ENCODE assay signal across 37 cellular contexts in genomic region chr14:104527857-104528459, GRCh38. TPM values are rescaled to one million over a fixed set of nuclear protein-coding genes. Genes with fewer than 3 reads are reported as not detected.
"Had no signal": no experiment of that assay in that cellular context is flagged by ENCODE, and none has a peak within 500 bp of the region (broad histone marks: within the 10 kb centered on the region; RNA-seq: fewer than 3 reads in every experiment).

No MANE protein-coding gene starts in this region.

- H3K27ac Mint-ChIP-seq: activated B cell treated with CpG ODN at 0.5 μM for 24 hours; activated CD4-positive, alpha-beta memory T cell treated with anti-CD3 and anti-CD28 coated beads for 36 hours; activated CD4-positive, alpha-beta T cell treated with anti-CD3 and anti-CD28 coated beads, Interleukin-2, amount 10 ng/mL, durations not matched to agents 24 days and 14 days; activated CD8-positive, alpha-beta T cell treated with anti-CD3 and anti-CD28 coated beads for 36 hours; activated naive CD8-positive, alpha-beta T cell; activated naive CD8-positive, alpha-beta T cell treated with anti-CD3 and anti-CD28 coated beads, Interleukin-2, amount 10 ng/mL, durations not matched to agents 7 days and 5 days; activated naive CD8-positive, alpha-beta T cell treated with anti-CD3 and anti-CD28 coated beads, Interleukin-2, amount 50 U/mL, for 24 hours; activated T-cell treated with anti-CD3 and anti-CD28 coated beads, Interleukin-2, amount 50 U/mL, for 72 hours; activated T-helper 1 cell treated with anti-CD3 and anti-CD28 coated beads, Interleukin-12 subunit alpha, Interleukin-12 subunit beta, Interleukin-2, Interleukin-4 antibody, amounts not matched to agents 30 ng/mL and 10 ng/mL and 1 ng/mL, durations not matched to agents 14 hours and 24 hours and 36 hours; activated T-helper 17 cell treated with anti-CD3 and anti-CD28 coated beads, Interleukin-2, amount 50 U/mL, for 72 hours; T-helper 1 cell treated with Interleukin-12 subunit alpha and Interleukin-12 subunit beta and Interleukin-4 antibody, amounts not matched to agents 30 μg/mL and 1 μg/mL, for 36 hours; T-helper 2 cell treated with Interferon-gamma antibody and Interleukin-4, amounts not matched to agents 5 μg/mL and 100 μg/mL, for 36 hours had no signal

- H3K36me3 Mint-ChIP-seq: activated CD4-positive, alpha-beta memory T cell treated with anti-CD3 and anti-CD28 coated beads for 36 hours had no signal

- H3K9me3 ChIP-seq: body of pancreas had no signal

- H3K4me3 Mint-ChIP-seq: activated B cell treated with CpG ODN at 0.5 μM for 24 hours; activated CD4-positive, alpha-beta memory T cell treated with anti-CD3 and anti-CD28 coated beads for 36 hours; activated CD4-positive, alpha-beta T cell treated with anti-CD3 and anti-CD28 coated beads, Interleukin-2, amount 10 ng/mL, durations not matched to agents 24 days and 14 days; activated CD8-positive, alpha-beta T cell treated with anti-CD3 and anti-CD28 coated beads for 36 hours; activated naive CD8-positive, alpha-beta T cell; activated naive CD8-positive, alpha-beta T cell treated with anti-CD3 and anti-CD28 coated beads, Interleukin-2, amount 10 ng/mL, durations not matched to agents 7 days and 5 days; activated naive CD8-positive, alpha-beta T cell treated with anti-CD3 and anti-CD28 coated beads, Interleukin-2, amount 50 U/mL, for 24 hours; activated T-cell treated with anti-CD3 and anti-CD28 coated beads, Interleukin-2, amount 50 U/mL, for 4 hours; activated T-cell treated with anti-CD3 and anti-CD28 coated beads, Interleukin-2, amount 50 U/mL, for 72 hours; activated T-helper 1 cell treated with anti-CD3 and anti-CD28 coated beads, Interleukin-12 subunit alpha, Interleukin-12 subunit beta, Interleukin-2, Interleukin-4 antibody, amounts not matched to agents 30 ng/mL and 10 ng/mL and 1 ng/mL, durations not matched to agents 14 hours and 24 hours and 36 hours; activated T-helper 17 cell treated with anti-CD3 and anti-CD28 coated beads, Interleukin-2, amount 50 U/mL, for 72 hours; central memory CD8-positive, alpha-beta T cell; T-helper 1 cell treated with Interleukin-12 subunit alpha and Interleukin-12 subunit beta and Interleukin-4 antibody, amounts not matched to agents 30 μg/mL and 1 μg/mL, for 36 hours; T-helper 2 cell treated with Interferon-gamma antibody and Interleukin-4, amounts not matched to agents 5 μg/mL and 100 μg/mL, for 36 hours had no signal

- H3K4me3 ChIP-seq: body of pancreas, breast epithelium had no signal

- H3K36me3 ChIP-seq: brain microvascular endothelial cell, breast epithelium had no signal

- H3K4me1 Mint-ChIP-seq: activated B cell treated with CpG ODN at 0.5 μM for 24 hours; activated CD4-positive, alpha-beta T cell treated with anti-CD3 and anti-CD28 coated beads, Interleukin-2, amount 10 ng/mL, durations not matched to agents 24 days and 14 days; activated naive CD8-positive, alpha-beta T cell treated with anti-CD3 and anti-CD28 coated beads, Interleukin-2, amount 10 ng/mL, durations not matched to agents 7 days and 5 days; activated naive CD8-positive, alpha-beta T cell treated with anti-CD3 and anti-CD28 coated beads, Interleukin-2, amount 50 U/mL, for 24 hours; central memory CD8-positive, alpha-beta T cell had no signal

- H3K4me1 ChIP-seq: body of pancreas, breast epithelium had no signal

- H3K27me3 Mint-ChIP-seq: activated CD4-positive, alpha-beta T cell treated with anti-CD3 and anti-CD28 coated beads, Interleukin-2, amount 10 ng/mL, durations not matched to agents 24 days and 14 days; activated naive CD8-positive, alpha-beta T cell treated with anti-CD3 and anti-CD28 coated beads, Interleukin-2, amount 10 ng/mL, durations not matched to agents 7 days and 5 days had no signal

- H3K27ac ChIP-seq: body of pancreas, brain microvascular endothelial cell, breast epithelium, VCaP had no signal

- H3K27me3 ChIP-seq: body of pancreas, brain microvascular endothelial cell had no signal

- ATAC-seq: activated CD8-positive, alpha-beta T cell treated with anti-CD3 and anti-CD28 coated beads for 36 hours; activated naive CD8-positive, alpha-beta T cell treated with anti-CD3 and anti-CD28 coated beads, Interleukin-2, amount 50 U/mL, for 24 hours; activated T-cell treated with anti-CD3 and anti-CD28 coated beads, Interleukin-2, amount 50 U/mL, for 4 hours; activated T-cell treated with anti-CD3 and anti-CD28 coated beads, Interleukin-2, amount 50 U/mL, for 72 hours; activated T-helper 17 cell treated with anti-CD3 and anti-CD28 coated beads, Interleukin-2, amount 50 U/mL, for 72 hours; body of pancreas had no signal

- DNase-seq: activated B cell treated with CpG ODN at 0.5 μM for 24 hours; activated CD4-positive, alpha-beta memory T cell treated with anti-CD3 and anti-CD28 coated beads for 36 hours; activated CD4-positive, alpha-beta T cell treated with anti-CD3 and anti-CD28 coated beads for 4 hours; activated CD4-positive, alpha-beta T cell treated with anti-CD3 and anti-CD28 coated beads, Interleukin-2, amount 10 ng/mL, durations not matched to agents 24 days and 14 days; activated CD4-positive, alpha-beta T cell treated with anti-CD3 and anti-CD28 coated beads, Interleukin-2, amount 50 U/mL, for 1 hour; activated CD4-positive, alpha-beta T cell treated with anti-CD3 and anti-CD28 coated beads, Interleukin-2, amount 50 U/mL, for 4 hours; activated CD4-positive, CD25-positive, alpha-beta regulatory T cell treated with anti-CD3 and anti-CD28 coated beads, Interleukin-2, amount 50 U/mL, for 72 hours; activated CD8-positive, alpha-beta memory T cell treated with anti-CD3 and anti-CD28 coated beads, Interleukin-2, amount 50 U/mL, for 4 hours; activated CD8-positive, alpha-beta T cell treated with anti-CD3 and anti-CD28 coated beads for 36 hours; activated gamma-delta T cell; activated naive CD4-positive, alpha-beta T cell treated with anti-CD3 and anti-CD28 coated beads, Interleukin-2, amount 50 U/mL, for 16 hours; activated naive CD4-positive, alpha-beta T cell treated with Interleukin-2 at 50 U/mL for 16 hours; activated naive CD8-positive, alpha-beta T cell treated with anti-CD3 and anti-CD28 coated beads, Interleukin-2, amount 50 U/mL, for 24 hours; activated T-cell treated with anti-CD3 and anti-CD28 coated beads for 4 hours; activated T-cell treated with anti-CD3 and anti-CD28 coated beads, Interleukin-2, amount 50 U/mL, for 1 hour; activated T-cell treated with anti-CD3 and anti-CD28 coated beads, Interleukin-2, amount 50 U/mL, for 4 hours; activated T-cell treated with anti-CD3 and anti-CD28 coated beads, Interleukin-2, amount 50 U/mL, for 72 hours; amygdala; anterior cingulate cortex; body of pancreas; brain microvascular endothelial cell; caudate nucleus; cerebellar nuclear complex; T-helper 1 cell; T-helper 9 cell had no signal

RNA-seq across cellular contexts. Expression of gene C14orf180, which starts 51.6 kb away (rescaled TPM):
- total RNA-seq: activated B cell treated with CpG ODN at 0.5 μM for 24 hours; activated CD4-positive, alpha-beta memory T cell treated with anti-CD3 and anti-CD28 coated beads for 36 hours; activated CD4-positive, alpha-beta T cell treated with anti-CD3 and anti-CD28 coated beads, Interleukin-2, amount 10 ng/mL, durations not matched to agents 24 days and 14 days; activated CD8-positive, alpha-beta memory T cell treated with anti-CD3 and anti-CD28 coated beads for 36 hours; activated CD8-positive, alpha-beta T cell treated with anti-CD3 and anti-CD28 coated beads for 36 hours; activated naive CD8-positive, alpha-beta T cell treated with anti-CD3 and anti-CD28 coated beads, Interleukin-2, amount 10 ng/mL, durations not matched to agents 7 days and 5 days; activated T-cell treated with anti-CD3 and anti-CD28 coated beads, Interleukin-2, amount 50 U/mL, for 4 hours; activated T-cell treated with anti-CD3 and anti-CD28 coated beads, Interleukin-2, amount 50 U/mL, for 72 hours; activated T-helper 1 cell treated with anti-CD3 and anti-CD28 coated beads, Interleukin-12 subunit alpha, Interleukin-12 subunit beta, Interleukin-2, Interleukin-4 antibody, amounts not matched to agents 30 ng/mL and 10 ng/mL and 1 ng/mL, durations not matched to agents 14 hours and 24 hours and 36 hours; activated T-helper 17 cell treated with anti-CD3 and anti-CD28 coated beads, Interleukin-2, amount 50 U/mL, for 72 hours; astrocyte; chondrocyte had no signal
